ENCODE assay signal across 24 cellular contexts in the genomic region with DNA sequence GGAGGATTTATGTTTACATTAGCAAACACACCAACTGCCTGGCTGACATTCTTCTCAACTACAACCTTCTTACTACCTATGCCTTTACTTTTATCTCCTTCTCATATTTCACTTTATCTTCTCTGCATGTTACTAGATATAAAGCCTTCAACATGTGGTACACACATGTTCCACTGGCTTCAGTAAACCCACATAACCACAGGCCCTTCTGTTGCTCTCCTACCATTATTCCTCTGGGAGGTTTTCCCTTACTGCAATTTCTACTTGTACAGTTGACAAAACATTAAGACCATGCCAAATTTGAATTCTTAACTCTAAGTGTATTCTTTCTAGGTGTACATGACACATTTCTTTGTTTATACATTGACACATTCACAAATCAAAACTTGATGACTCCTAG.
A peak's percentile ranks its signal among the peaks of the same experiment; 100 is the strongest.
DNase-seq lines count a peak whose midpoint lies in the region; ATAC-seq and TF ChIP-seq lines count a peak whose summit lies in the region.
"Had no signal": no experiment of that assay in that cellular context is flagged by ENCODE, and none has a peak within 500 bp of the region (broad histone marks: within the 10 kb centered on the region; RNA-seq: fewer than 3 reads in every experiment).

No MANE protein-coding gene starts in this region.

- no peak overlapping the region for H3K4me3 ChIP-seq in Loucy (ENCODE audit: low read length, poor library complexity, severe bottlenecking)
- H3K4me3 ChIP-seq in SJCRH30, result no peak overlapping the region
- H3K4me3 ChIP-seq: left ventricle myocardium inferior, ovary, right lobe of liver, tibial artery had no signal

- peaks cover 48% of the 10 kb centered on the region for H3K4me1 ChIP-seq in Loucy (ENCODE audit: insufficient read depth, low read length, poor library complexity, severe bottlenecking)
- H3K4me1 ChIP-seq in SJCRH30, result no peaks in the 10 kb centered on the region
- H3K4me1 ChIP-seq: left ventricle myocardium inferior, right lobe of liver, tibial artery had no signal

- no peaks in the 10 kb centered on the region for H4K20me1 ChIP-seq in Loucy (ENCODE audit: insufficient read depth, low read length, poor library complexity, severe bottlenecking)

- H3K9me3 ChIP-seq in Loucy (ENCODE audit: insufficient read depth, low read depth, low read length) (no peaks in the 10 kb centered on the region), SJCRH30 (replicated peaks) (no peaks in the 10 kb centered on the region)
- H3K9me3 ChIP-seq: left ventricle myocardium inferior, ovary, right lobe of liver, tibial artery had no signal

- peak overlapping the region; percentile 48 for H3K4me2 ChIP-seq in Loucy (ENCODE audit: low read depth, low read length, poor library complexity, severe bottlenecking)

- no peak overlapping the region for H2AFZ ChIP-seq in Loucy (ENCODE audit: low read length)

- no peak for TF ChIP-seq CTCF in Loucy (conservative IDR thresholded peaks at IDR 0.05; ENCODE audit: low read length)

- no peaks in the 10 kb centered on the region for H3K9me2 ChIP-seq in Loucy (replicated peaks; ENCODE audit: low read depth, low read length)

- H3K36me3 ChIP-seq in Loucy (ENCODE audit: insufficient read depth, low read length), result peaks cover 1% of the 10 kb centered on the region; the same call in 1 of the 2 replicates
- no peaks in the 10 kb centered on the region for H3K36me3 ChIP-seq in SJCRH30
- H3K36me3 ChIP-seq: brain microvascular endothelial cell, left ventricle myocardium inferior, ovary, tibial artery had no signal

- DNase-seq in NCI-H1417 (lab: John Stamatoyannopoulos, UW) (peak in 2 of 3 experiments; percentile 6 to 22), NCI-H1417 treated with DMSO at 0.1 percent for 48 hours (lab: John Stamatoyannopoulos, UW) (no peak), SJCRH30 (peak; percentile 2 to 38), fibroblast of the conjunctiva (ENCODE audit: low read depth) (peak; percentile 23), NOMO-1 treated with DMSO at 0.1 percent for 48 hours (lab: John Stamatoyannopoulos, UW; ENCODE audit: unreplicated experiment) (no peak), hepatic stellate cell (ENCODE audit: low spot score) (no peak)
- DNase-seq: 8988T; brain microvascular endothelial cell; dermis blood vessel endothelial cell; KG1; left ventricle myocardium inferior; NCI-H1436; NCI-H82; ovary; right lobe of liver; stimulated activated naive CD4-positive, alpha-beta T cell treated with Interleukin-2 at 50 U/mL for 16 hours; SW 1271; tibial artery had no signal

- no peak overlapping the region for H3K9ac ChIP-seq in Loucy (ENCODE audit: low read depth, low read length, poor library complexity, severe bottlenecking)

- no peak for ATAC-seq in HG03457 (IDR thresholded peaks at IDR 0.05; ENCODE audit: unreplicated experiment)
- ATAC-seq: activated naive CD4-positive, alpha-beta T cell treated with anti-CD3 and anti-CD28 coated beads, Interleukin-2, amount 50 U/mL, for 72 hours; HCT116; right lobe of liver had no signal

- H3F3A ChIP-seq in Loucy (ENCODE audit: low read depth), result peaks cover 8% of the 10 kb centered on the region; the same call in 1 of the 2 replicates

- H3K79me2 ChIP-seq in Loucy (ENCODE audit: insufficient read depth, low read length), result no peaks in the 10 kb centered on the region

- H3K27ac ChIP-seq in SJCRH30, result no peak overlapping the region
- H3K27ac ChIP-seq: brain microvascular endothelial cell, epithelial cell of prostate, left ventricle myocardium inferior, ovary, right lobe of liver, RWPE1, tibial artery had no signal

- H3K27me3 ChIP-seq in Loucy (ENCODE audit: insufficient read depth, low read length, poor library complexity, severe bottlenecking) (no peaks in the 10 kb centered on the region), SJCRH30 (no peaks in the 10 kb centered on the region)
- H3K27me3 ChIP-seq: brain microvascular endothelial cell, ovary, right lobe of liver, tibial artery had no signal

Comparison
In these comparisons a context has a peak if more than half of its experiments do, and no peak if none do; other contexts are left out.
1. DNase-seq: peak in NCI-H1417 (2 of 3), SJCRH30 (2 of 2) and fibroblast of the conjunctiva (single experiment); none in NCI-H1417 treated with DMSO at 0.1 percent for 48 hours (single experiment), NOMO-1 treated with DMSO at 0.1 percent for 48 hours (single experiment) and hepatic stellate cell (single experiment).